ENCODE assay signal across 27 cellular contexts in genomic region chr17:79864147-79864546, GRCh38.
"Had no signal": no experiment of that assay in that cellular context is flagged by ENCODE, and none has a peak within 500 bp of the region (broad histone marks: within the 10 kb centered on the region; RNA-seq: fewer than 3 reads in every experiment).

No MANE protein-coding gene starts in this region.

- H3K27ac ChIP-seq: ascending aorta, breast epithelium, cardiac muscle cell, epithelial cell of prostate, esophagus squamous epithelium, VCaP had no signal

- H3K27ac Mint-ChIP-seq: activated CD4-positive, alpha-beta memory T cell treated with anti-CD3 and anti-CD28 coated beads, Interleukin-2, amount 10 ng/mL, durations not matched to agents 7 days and 5 days; activated CD4-positive, alpha-beta T cell treated with anti-CD3 and anti-CD28 coated beads, Interleukin-2, amount 10 ng/mL, durations not matched to agents 7 days and 5 days; activated naive CD4-positive, alpha-beta T cell treated with anti-CD3 and anti-CD28 coated beads, Interleukin-2, amount 10 ng/mL, durations not matched to agents 7 days and 5 days; activated naive CD8-positive, alpha-beta T cell treated with anti-CD3 and anti-CD28 coated beads, Interleukin-2, amount 10 ng/mL, durations not matched to agents 7 days and 5 days; activated T-cell treated with anti-CD3 and anti-CD28 coated beads, Interleukin-2, amount 50 U/mL, for 24 hours; activated T-cell treated with anti-CD3 and anti-CD28 coated beads, Interleukin-2, amount 50 U/mL, for 72 hours; WTC11 had no signal

- DNase-seq: activated CD4-positive, alpha-beta memory T cell treated with anti-CD3 and anti-CD28 coated beads, Interleukin-2, amount 10 ng/mL, durations not matched to agents 7 days and 5 days; activated CD4-positive, alpha-beta T cell treated with anti-CD3 and anti-CD28 coated beads for 1 hour; activated CD4-positive, alpha-beta T cell treated with anti-CD3 and anti-CD28 coated beads for 4 hours; activated CD4-positive, alpha-beta T cell treated with anti-CD3 and anti-CD28 coated beads, Interleukin-2, amount 10 ng/mL, durations not matched to agents 7 days and 5 days; activated CD4-positive, alpha-beta T cell treated with anti-CD3 and anti-CD28 coated beads, Interleukin-2, amount 50 U/mL, for 4 hours; activated CD8-positive, alpha-beta memory T cell treated with anti-CD3 and anti-CD28 coated beads, Interleukin-2, amount 50 U/mL, for 48 hours; activated gamma-delta T cell; activated naive CD4-positive, alpha-beta T cell; activated naive CD4-positive, alpha-beta T cell treated with anti-CD3 and anti-CD28 coated beads, Interleukin-2, amount 10 ng/mL, durations not matched to agents 7 days and 5 days; activated naive CD8-positive, alpha-beta T cell treated with anti-CD3 and anti-CD28 coated beads, Interleukin-2, amount 10 ng/mL, durations not matched to agents 7 days and 5 days; activated T-cell treated with anti-CD3 and anti-CD28 coated beads for 4 hours; activated T-cell treated with anti-CD3 and anti-CD28 coated beads, Interleukin-2, amount 50 U/mL, for 24 hours; activated T-cell treated with anti-CD3 and anti-CD28 coated beads, Interleukin-2, amount 50 U/mL, for 72 hours; cortex of kidney; dermis blood vessel endothelial cell; effector CD4-positive, alpha-beta T cell; esophagus squamous epithelium; T-helper 2 cell had no signal

- H3K4me1 Mint-ChIP-seq: activated naive CD8-positive, alpha-beta T cell treated with anti-CD3 and anti-CD28 coated beads, Interleukin-2, amount 10 ng/mL, durations not matched to agents 7 days and 5 days; central memory CD8-positive, alpha-beta T cell had no signal

- H3K4me3 Mint-ChIP-seq: activated CD4-positive, alpha-beta memory T cell treated with anti-CD3 and anti-CD28 coated beads, Interleukin-2, amount 10 ng/mL, durations not matched to agents 7 days and 5 days; activated CD4-positive, alpha-beta T cell treated with anti-CD3 and anti-CD28 coated beads, Interleukin-2, amount 10 ng/mL, durations not matched to agents 7 days and 5 days; activated naive CD4-positive, alpha-beta T cell treated with anti-CD3 and anti-CD28 coated beads, Interleukin-2, amount 10 ng/mL, durations not matched to agents 7 days and 5 days; activated naive CD8-positive, alpha-beta T cell treated with anti-CD3 and anti-CD28 coated beads, Interleukin-2, amount 10 ng/mL, durations not matched to agents 7 days and 5 days; activated T-cell treated with anti-CD3 and anti-CD28 coated beads, Interleukin-2, amount 50 U/mL, for 24 hours; activated T-cell treated with anti-CD3 and anti-CD28 coated beads, Interleukin-2, amount 50 U/mL, for 72 hours; brain; central memory CD8-positive, alpha-beta T cell; WTC11 had no signal

- H3K36me3 Mint-ChIP-seq: activated naive CD4-positive, alpha-beta T cell treated with anti-CD3 and anti-CD28 coated beads, Interleukin-2, amount 10 ng/mL, durations not matched to agents 7 days and 5 days; activated naive CD4-positive, alpha-beta T cell treated with anti-CD3 and anti-CD28 coated beads, Interleukin-2, amount 50 U/mL, for 72 hours; activated naive CD8-positive, alpha-beta T cell treated with anti-CD3 and anti-CD28 coated beads, Interleukin-2, amount 10 ng/mL, durations not matched to agents 7 days and 5 days; brain; WTC11 had no signal

- H3K36me3 ChIP-seq: ascending aorta, breast epithelium, cardiac muscle cell, esophagus squamous epithelium had no signal

- ATAC-seq: activated naive CD4-positive, alpha-beta T cell treated with anti-CD3 and anti-CD28 coated beads, Interleukin-2, amount 50 U/mL, for 72 hours; activated T-cell treated with anti-CD3 and anti-CD28 coated beads, Interleukin-2, amount 50 U/mL, for 72 hours; WTC11 had no signal

- H3K4me3 ChIP-seq: ascending aorta, breast epithelium, cardiac muscle cell, esophagus squamous epithelium had no signal

- H3K9me3 ChIP-seq: ascending aorta, breast epithelium, esophagus squamous epithelium had no signal

- H3K4me1 ChIP-seq: ascending aorta, breast epithelium had no signal

- H3K27me3 ChIP-seq: ascending aorta, cardiac muscle cell had no signal

- H3K9me3 Mint-ChIP-seq: activated CD4-positive, alpha-beta memory T cell treated with anti-CD3 and anti-CD28 coated beads, Interleukin-2, amount 10 ng/mL, durations not matched to agents 7 days and 5 days; activated CD4-positive, alpha-beta T cell treated with anti-CD3 and anti-CD28 coated beads, Interleukin-2, amount 10 ng/mL, durations not matched to agents 7 days and 5 days; activated naive CD4-positive, alpha-beta T cell treated with anti-CD3 and anti-CD28 coated beads, Interleukin-2, amount 10 ng/mL, durations not matched to agents 7 days and 5 days; activated naive CD4-positive, alpha-beta T cell treated with anti-CD3 and anti-CD28 coated beads, Interleukin-2, amount 50 U/mL, for 72 hours; activated naive CD8-positive, alpha-beta T cell treated with anti-CD3 and anti-CD28 coated beads, Interleukin-2, amount 10 ng/mL, durations not matched to agents 7 days and 5 days; activated T-cell treated with anti-CD3 and anti-CD28 coated beads, Interleukin-2, amount 50 U/mL, for 24 hours; activated T-cell treated with anti-CD3 and anti-CD28 coated beads, Interleukin-2, amount 50 U/mL, for 72 hours; central memory CD8-positive, alpha-beta T cell; WTC11 had no signal
